Comparison of ENCODE assay signal across 9 cellular contexts in genomic region chr7:151381333-151382078, GRCh38. TPM values are rescaled to one million over a fixed set of nuclear protein-coding genes. Genes with fewer than 3 reads are reported as not detected.
DNase-seq lines count a peak whose midpoint lies in the region; ATAC-seq and TF ChIP-seq lines count a peak whose summit lies in the region.
"Had no signal": no experiment of that assay in that cellular context is flagged by ENCODE, and none has a peak within 500 bp of the region (broad histone marks: within the 10 kb centered on the region; RNA-seq: fewer than 3 reads in every experiment).

No MANE protein-coding gene starts in this region.

- H3K4me1 ChIP-seq in RWPE2 (ENCODE audit: insufficient read depth, poor library complexity, severe bottlenecking) (no peaks in the 10 kb centered on the region), duodenal mucosa (ENCODE audit: control insufficient read depth in 1 of 2, insufficient read depth in 2 of 2, low read length in 2 of 2) (peaks cover 6 to 9% of the 10 kb centered on the region in 2 donors)

- H3K9me3 ChIP-seq in RWPE2 (ENCODE audit: severe bottlenecking), result no peaks in the 10 kb centered on the region
- H3K9me3 ChIP-seq in duodenal mucosa (ENCODE audit: control insufficient read depth in 1 of 2, low read length in 2 of 2), result no peaks in the 10 kb centered on the region

- no peak overlapping the region for H3K9ac ChIP-seq in duodenal mucosa (ENCODE audit: low read depth in 1 of 2, low read length in 2 of 2)

- peaks cover 12% of the 10 kb centered on the region for H3K27me3 ChIP-seq in RWPE2 (ENCODE audit: insufficient read depth, poor library complexity, severe bottlenecking)
- H3K27me3 ChIP-seq in duodenal mucosa (ENCODE audit: control insufficient read depth in 1 of 2, insufficient read depth in 2 of 2, low read length in 2 of 2), result peaks cover 13 to 14% of the 10 kb centered on the region in 2 donors

- H3K4me3 ChIP-seq in GM12864 (ENCODE audit: low read depth, low read length) (peak overlapping the region; percentile 27), RWPE2 (ENCODE audit: severe bottlenecking) (no peak overlapping the region), duodenal mucosa (ENCODE audit: low read depth in 1 of 2, low read length in 2 of 2) (peak overlapping the region; percentile 22 to 48)

- intact Hi-C loops in posterior vena cava (cut with DNase I), result loop anchor here in 1 of 2 donors (10.0 kb wide), 1 partner anchor 807 kb away; no protein-coding TSS in a partner anchor

- TF ChIP-seq CTCF in GM12864 (IDR thresholded peaks at IDR 0.05; ENCODE audit: low read depth, low read length, missing control alignments), result no peak
- TF ChIP-seq CTCF in RWPE2 (IDR thresholded peaks at IDR 0.05; ENCODE audit: poor library complexity, severe bottlenecking), result no peak

- DNase-seq in GM12864 (ENCODE audit: low read depth) (no peak), RWPE2 (ENCODE audit: low spot score) (no peak), posterior vena cava (ENCODE audit: low spot score) (peak; percentile 66), HK-2 (ENCODE audit: unreplicated experiment) (no peak), NCI-H82 (lab: John Stamatoyannopoulos, UW) (no peak)

- H3K27ac ChIP-seq in RWPE2 (ENCODE audit: poor library complexity, severe bottlenecking) (no peak overlapping the region), duodenal mucosa (ENCODE audit: low read depth, low read length) (no peak overlapping the region)
- H3K27ac ChIP-seq: epithelial cell of prostate had no signal

- H3K36me3 ChIP-seq in RWPE2 (ENCODE audit: low read depth) (peaks cover 5% of the 10 kb centered on the region; the same call in 1 of the 2 replicates), duodenal mucosa (ENCODE audit: control insufficient read depth in 1 of 2, insufficient read depth in 2 of 2, low read length in 2 of 2) (peaks cover 12 to 21% of the 10 kb centered on the region in 2 donors)

- ATAC-seq in RWPE2 (ENCODE audit: low read depth) (peak; percentile 22; the same call in 1 of the 3 replicates), GM21717 (IDR thresholded peaks at IDR 0.05; ENCODE audit: unreplicated experiment) (no peak), GM18498 (IDR thresholded peaks at IDR 0.05; ENCODE audit: unreplicated experiment) (no peak)

RNA-seq across cellular contexts. Expression of gene WDR86, which starts 28.3 kb away (rescaled TPM):
- total RNA-seq in posterior vena cava, result 1 to 10 TPM; 4.1 to 6.2 TPM

RNA-seq across cellular contexts. Expression of gene NUB1, which starts 39.9 kb away (rescaled TPM):
- total RNA-seq in posterior vena cava, result 10 to 100 TPM; 33.0 to 37.9 TPM

RNA-seq across cellular contexts. Expression of gene CRYGN, which starts 58.4 kb away (rescaled TPM):
- 1 to 10 TPM in 1 of 2 donors, under 1 TPM in 1; 0.42 to 1.1 TPM for total RNA-seq in posterior vena cava
